Comparison of ENCODE assay signal across 21 cellular contexts in the genomic region with DNA sequence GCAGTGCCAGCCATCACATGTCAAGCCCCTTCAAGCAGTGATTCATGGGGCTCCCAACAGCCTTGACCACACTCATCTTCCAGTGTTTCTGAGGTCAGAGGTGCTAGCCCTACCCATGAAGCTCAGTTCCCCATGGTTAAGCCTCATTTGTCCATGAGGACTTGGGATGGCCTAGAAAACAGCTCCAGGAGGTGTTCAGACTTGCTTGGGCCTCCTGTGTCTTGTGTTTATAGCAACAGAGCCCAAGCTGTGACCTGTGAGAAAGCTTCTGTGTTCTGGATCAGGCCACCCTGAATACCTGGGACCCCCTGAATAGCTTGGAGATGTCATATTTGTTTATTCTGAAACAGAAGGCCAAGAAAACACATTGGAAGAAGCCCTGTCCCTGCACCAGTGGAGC. TPM values are rescaled to one million over a fixed set of nuclear protein-coding genes. Genes with fewer than 3 reads are reported as not detected.
A peak's percentile ranks its signal among the peaks of the same experiment; 100 is the strongest.
DNase-seq lines count a peak whose midpoint lies in the region; ATAC-seq and TF ChIP-seq lines count a peak whose summit lies in the region.
"Had no signal": no experiment of that assay in that cellular context is flagged by ENCODE, and none has a peak within 500 bp of the region (broad histone marks: within the 10 kb centered on the region; RNA-seq: fewer than 3 reads in every experiment).

No MANE protein-coding gene starts in this region.

- intact Hi-C loops in CD8-positive, alpha-beta T cell (cut with DNase I, micrococcal nuclease) = no loop called here

- peak overlapping the region; percentile 10 for H2AFZ ChIP-seq in GM23248
- peak overlapping the region; percentile 51 for H2AFZ ChIP-seq in osteoblast (ENCODE audit: low read length)
- H2AFZ ChIP-seq: GM23338 had no signal

- H4K20me1 ChIP-seq in GM23248 (ENCODE audit: insufficient read depth) = no peaks in the 10 kb centered on the region
- no peaks in the 10 kb centered on the region for H4K20me1 ChIP-seq in osteoblast (ENCODE audit: insufficient read depth, low read length)

- ATAC-seq in CD8-positive, alpha-beta T cell = no peak
- no peak for ATAC-seq in natural killer cell treated with Interleukin-12 subunit alpha and Interleukin-12 subunit beta and Interleukin-15 and Interleukin-18, amount 100 ng/mL, for 72 hours
- ATAC-seq: A549, GM23338, HCT116, K562 had no signal

- CTCF ChIA-PET in CD8-positive, alpha-beta T cell (lab: Charles Lee) = no interaction called here

- no peaks in the 10 kb centered on the region for H3K36me3 Mint-ChIP-seq in CD8-positive, alpha-beta T cell
- H3K36me3 Mint-ChIP-seq in natural killer cell treated with Interleukin-12 subunit alpha and Interleukin-12 subunit beta and Interleukin-15 and Interleukin-18, amount 100 ng/mL, for 72 hours = no peaks in the 10 kb centered on the region

- H3F3A ChIP-seq in GM23248 (ENCODE audit: insufficient read depth) = no peaks in the 10 kb centered on the region

- H3K27ac ChIP-seq in GM23248 (no peak overlapping the region), osteoblast (ENCODE audit: low read depth, low read length) (no peak overlapping the region), substantia nigra (ENCODE audit: low read depth, low read length, poor library complexity, severe bottlenecking) (no peak overlapping the region)
- no peak overlapping the region for H3K27ac ChIP-seq in CD8-positive, alpha-beta T cell (ENCODE audit: low read depth, low read length)
- H3K27ac ChIP-seq: C4-2B, RWPE1, SJCRH30 had no signal

- no peak overlapping the region for H3K4me3 Mint-ChIP-seq in CD8-positive, alpha-beta T cell
- no peak overlapping the region for H3K4me3 Mint-ChIP-seq in natural killer cell treated with Interleukin-12 subunit alpha and Interleukin-12 subunit beta and Interleukin-15 and Interleukin-18, amount 100 ng/mL, for 72 hours
- H3K4me3 Mint-ChIP-seq: GM23338 had no signal

- DNase-seq in GM23248 = no peak
- peak; percentile 5 for DNase-seq in NB4 (ENCODE audit: low read depth)
- DNase-seq in choroid plexus epithelial cell (ENCODE audit: low read depth) = peak; percentile 42
- DNase-seq in osteoblast (ENCODE audit: insufficient read length, low spot score, missing footprints) = peak; percentile 14
- no peak for DNase-seq in substantia nigra (lab: John Stamatoyannopoulos, UW)
- DNase-seq in activated CD4-positive, alpha-beta T cell treated with anti-CD3 and anti-CD28 coated beads, Interleukin-2, amount 50 U/mL, for 48 hours = no peak
- no peak for DNase-seq in CD8-positive, alpha-beta T cell
- no peak for DNase-seq in natural killer cell treated with Interleukin-12 subunit alpha and Interleukin-12 subunit beta and Interleukin-15 and Interleukin-18, amount 100 ng/mL, for 72 hours (ENCODE audit: low spot score)
- DNase-seq: DMS 273 treated with DMSO at 0.1 percent for 48 hours; NCI-H1105; NCI-H187; NCI-H69; NK-92 treated with Interleukin-12 subunit alpha and Interleukin-12 subunit beta, amount 100 ng/mL, for 24 hours; SJCRH30 had no signal

- no peaks in the 10 kb centered on the region for H3K27me3 Mint-ChIP-seq in CD8-positive, alpha-beta T cell (ENCODE audit: low read depth)
- H3K27me3 Mint-ChIP-seq in natural killer cell treated with Interleukin-12 subunit alpha and Interleukin-12 subunit beta and Interleukin-15 and Interleukin-18, amount 100 ng/mL, for 72 hours = no peaks in the 10 kb centered on the region

- H3K79me2 ChIP-seq in GM23248 (ENCODE audit: insufficient read depth) = no peaks in the 10 kb centered on the region
- no peaks in the 10 kb centered on the region for H3K79me2 ChIP-seq in osteoblast (ENCODE audit: insufficient read depth, low read length)

- POLR2A ChIA-PET in CD8-positive, alpha-beta T cell (lab: Charles Lee) = no interaction called here

- H3K9me3 ChIP-seq in GM23248 (ENCODE audit: low read depth) (no peaks in the 10 kb centered on the region), osteoblast (ENCODE audit: low read depth, low read length) (no peaks in the 10 kb centered on the region)
- no peaks in the 10 kb centered on the region for H3K9me3 ChIP-seq in CD8-positive, alpha-beta T cell (ENCODE audit: low read length)
- H3K9me3 ChIP-seq: SJCRH30 had no signal

- no peaks in the 10 kb centered on the region for H3K4me1 Mint-ChIP-seq in CD8-positive, alpha-beta T cell (ENCODE audit: low read depth)
- no peaks in the 10 kb centered on the region for H3K4me1 Mint-ChIP-seq in natural killer cell treated with Interleukin-12 subunit alpha and Interleukin-12 subunit beta and Interleukin-15 and Interleukin-18, amount 100 ng/mL, for 72 hours (ENCODE audit: low read depth in 2 of 2)

- H3K36me3 ChIP-seq in GM23248 (ENCODE audit: low read depth) (no peaks in the 10 kb centered on the region), osteoblast (ENCODE audit: insufficient read depth, low read length) (no peaks in the 10 kb centered on the region)
- no peaks in the 10 kb centered on the region for H3K36me3 ChIP-seq in CD8-positive, alpha-beta T cell (ENCODE audit: insufficient read depth, low read length)
- H3K36me3 ChIP-seq: SJCRH30 had no signal

- no peak overlapping the region for H3K4me3 ChIP-seq in GM23248
- no peak overlapping the region for H3K4me3 ChIP-seq in NB4 (ENCODE audit: low read depth, low read length)
- H3K4me3 ChIP-seq in choroid plexus epithelial cell (ENCODE audit: low read depth, low read length) = no peak overlapping the region
- no peak overlapping the region for H3K4me3 ChIP-seq in osteoblast (ENCODE audit: insufficient read depth, low read length)
- H3K4me3 ChIP-seq in CD8-positive, alpha-beta T cell (ENCODE audit: low read depth, low read length) = no peak overlapping the region
- H3K4me3 ChIP-seq: A549, GM23338, K562, SJCRH30 had no signal

- TF ChIP-seq CTCF in NB4 (IDR thresholded peaks at IDR 0.05; ENCODE audit: low read depth, low read length) = no peak
- TF ChIP-seq CTCF in choroid plexus epithelial cell (conservative IDR thresholded peaks at IDR 0.05; ENCODE audit: low read depth, low read length) = no peak
- no peak for TF ChIP-seq CTCF in osteoblast (IDR thresholded peaks at IDR 0.05; ENCODE audit: extremely low read depth, low read depth, low read length)
- TF ChIP-seq CTCF in CD8-positive, alpha-beta T cell (IDR thresholded peaks at IDR 0.05) = no peak

- H3K4me1 ChIP-seq in GM23248 (ENCODE audit: insufficient read depth) = no peaks in the 10 kb centered on the region
- H3K4me1 ChIP-seq in osteoblast (ENCODE audit: insufficient read depth, low read length) = no peaks in the 10 kb centered on the region
- no peaks in the 10 kb centered on the region for H3K4me1 ChIP-seq in CD8-positive, alpha-beta T cell (ENCODE audit: insufficient read depth, low read length)
- H3K4me1 ChIP-seq: SJCRH30 had no signal

- no peak for TF ChIP-seq POLR2A in NB4 (IDR thresholded peaks at IDR 0.05; ENCODE audit: extremely low read depth, insufficient read length)

- no peak overlapping the region for H3K27ac Mint-ChIP-seq in CD8-positive, alpha-beta T cell
- no peak overlapping the region for H3K27ac Mint-ChIP-seq in natural killer cell treated with Interleukin-12 subunit alpha and Interleukin-12 subunit beta and Interleukin-15 and Interleukin-18, amount 100 ng/mL, for 72 hours
- H3K27ac Mint-ChIP-seq: GM23338 had no signal

- H3K4me2 ChIP-seq in GM23248 (ENCODE audit: unreplicated experiment) (no peak overlapping the region), osteoblast (ENCODE audit: insufficient read depth, low read length) (no peak overlapping the region)
- H3K4me2 ChIP-seq: A549, GM23338 had no signal

- in situ Hi-C loops in GM23248 (cut with MboI) = loop anchor here (10.0 kb wide), 1 partner anchor 142 kb away; no protein-coding TSS in a partner anchor

- no peak overlapping the region for H3K9ac ChIP-seq in GM23248

- H3K9me2 ChIP-seq in GM23248 (ENCODE audit: insufficient read depth) = no peaks in the 10 kb centered on the region

- no peaks in the 10 kb centered on the region for H3K27me3 ChIP-seq in GM23248 (replicated peaks; ENCODE audit: insufficient read depth)
- no peaks in the 10 kb centered on the region for H3K27me3 ChIP-seq in osteoblast (ENCODE audit: insufficient read depth, low read length)
- no peaks in the 10 kb centered on the region for H3K27me3 ChIP-seq in CD8-positive, alpha-beta T cell (ENCODE audit: insufficient read depth, low read length)
- H3K27me3 ChIP-seq: SJCRH30 had no signal

- peaks cover 4% of the 10 kb centered on the region for H3K9me3 Mint-ChIP-seq in CD8-positive, alpha-beta T cell
- no peaks in the 10 kb centered on the region for H3K9me3 Mint-ChIP-seq in natural killer cell treated with Interleukin-12 subunit alpha and Interleukin-12 subunit beta and Interleukin-15 and Interleukin-18, amount 100 ng/mL, for 72 hours

RNA-seq across cellular contexts. Expression of gene LARP6, which starts 36.7 kb away (rescaled TPM):
- total RNA-seq in GM23248 (2014; rRNA removed; shearing (Covaris generic)) = 110 and 119 TPM in 2 replicates
- 95.9 and 104 TPM in 2 replicates for polyA plus RNA-seq in GM23248 (2016; fragmentation: Nextera tagmentation; extraction: Ambion mirVana)
- 76.0 and 77.4 TPM in 2 replicates for total RNA-seq in osteoblast
- total RNA-seq in CD8-positive, alpha-beta T cell = not detected
- not detected for total RNA-seq in natural killer cell treated with Interleukin-12 subunit alpha and Interleukin-12 subunit beta and Interleukin-15 and Interleukin-18, amount 100 ng/mL, for 72 hours
- total RNA-seq: K562, OCI-LY7 had no signal
- polyA plus RNA-seq: K562 had no signal

RNA-seq across cellular contexts. Expression of gene UACA, which starts 53.9 kb away (rescaled TPM):
- 47.0 and 64.0 TPM in 2 replicates for total RNA-seq in GM23248 (2014; rRNA removed; shearing (Covaris generic))
- polyA plus RNA-seq in GM23248 (2016; fragmentation: Nextera tagmentation; extraction: Ambion mirVana) = 128 and 135 TPM in 2 replicates
- 158 and 161 TPM in 2 replicates for total RNA-seq in osteoblast
- under 1 TPM in 1 of 2 experiments, not detected in 1; 0.30 TPM for total RNA-seq in CD8-positive, alpha-beta T cell
- total RNA-seq in natural killer cell treated with Interleukin-12 subunit alpha and Interleukin-12 subunit beta and Interleukin-15 and Interleukin-18, amount 100 ng/mL, for 72 hours = 1 to 10 TPM; 2.5 to 3.6 TPM
- total RNA-seq: OCI-LY7 had no signal

Comparison
In these comparisons a context has a peak if more than half of its experiments do, and no peak if none do; other contexts are left out.
1. DNase-seq: peak in NB4 (single experiment), choroid plexus epithelial cell (single experiment) and osteoblast (single experiment); none in GM23248 (single experiment), substantia nigra (0 of 49), activated CD4-positive, alpha-beta T cell treated with anti-CD3 and anti-CD28 coated beads, Interleukin-2, amount 50 U/mL, for 48 hours (0 of 2), CD8-positive, alpha-beta T cell (0 of 7) and natural killer cell treated with Interleukin-12 subunit alpha and Interleukin-12 subunit beta and Interleukin-15 and Interleukin-18, amount 100 ng/mL, for 72 hours (single experiment).
2. RNA of gene LARP6, which starts 36.7 kb away (total RNA-seq): 110 to 119 TPM in GM23248 and 76.0 to 77.4 TPM in osteoblast; not detected in CD8-positive, alpha-beta T cell and not detected in natural killer cell treated with Interleukin-12 subunit alpha and Interleukin-12 subunit beta and Interleukin-15 and Interleukin-18, amount 100 ng/mL, for 72 hours; every median in the first group is over 10 times any median in the second.
3. RNA of gene UACA, which starts 53.9 kb away (total RNA-seq): 158 to 161 TPM in osteoblast and 47.0 to 64.0 TPM in GM23248; 2.5 to 3.6 TPM in natural killer cell treated with Interleukin-12 subunit alpha and Interleukin-12 subunit beta and Interleukin-15 and Interleukin-18, amount 100 ng/mL, for 72 hours and 0.30 TPM in CD8-positive, alpha-beta T cell; every median in the first group is over 10 times any median in the second.